Comparison of ENCODE assay signal across 16 cellular contexts in the genomic region with DNA sequence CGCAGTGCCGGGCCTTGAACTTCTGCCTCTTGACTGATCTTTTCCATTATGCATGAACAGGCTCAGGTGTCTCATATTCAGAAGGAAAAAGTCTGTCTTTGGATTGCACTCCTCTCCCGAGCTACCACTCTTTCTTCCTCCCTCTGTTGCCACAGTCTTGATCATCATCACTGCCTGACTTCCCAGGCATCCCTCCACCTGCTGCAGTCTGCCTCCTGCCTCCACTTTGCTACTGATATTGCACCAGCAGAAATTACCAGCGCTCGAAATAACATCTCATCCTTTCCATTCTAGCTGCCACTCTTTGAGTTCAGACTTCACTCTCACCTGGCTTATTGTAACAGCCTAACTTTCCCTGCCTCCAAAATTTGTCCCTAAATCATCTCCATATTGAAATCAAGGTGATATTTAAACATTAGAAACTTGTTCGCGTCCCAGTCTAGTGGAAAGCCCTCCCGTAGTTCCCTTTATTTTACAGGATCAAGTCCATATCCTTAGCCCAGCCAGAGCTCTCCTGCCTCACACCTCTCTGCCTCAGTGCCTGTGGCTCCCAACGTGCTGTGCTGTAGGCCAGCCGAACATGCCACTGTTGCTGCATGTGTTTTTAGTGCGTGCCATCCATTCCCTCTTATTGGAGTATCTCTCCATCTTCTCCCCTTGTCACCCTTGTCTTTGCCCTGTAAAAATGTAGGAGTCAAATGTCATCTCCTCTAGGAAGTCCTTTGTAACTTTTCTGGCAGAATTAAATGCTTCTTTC. TPM values are rescaled to one million over a fixed set of nuclear protein-coding genes. Genes with fewer than 3 reads are reported as not detected.
DNase-seq lines count a peak whose midpoint lies in the region; ATAC-seq and TF ChIP-seq lines count a peak whose summit lies in the region.
"Had no signal": no experiment of that assay in that cellular context is flagged by ENCODE, and none has a peak within 500 bp of the region (broad histone marks: within the 10 kb centered on the region; RNA-seq: fewer than 3 reads in every experiment).

No MANE protein-coding gene starts in this region.

- peak overlapping the region; percentile 69 for H3K27ac Mint-ChIP-seq in stimulated activated naive CD8-positive, alpha-beta T cell treated with anti-CD3 and anti-CD28 coated beads, Interleukin-15, Interleukin-2, amounts not matched to agents 100 ng/mL and 50 ng/mL, for 24 hours
- peak overlapping the region; percentile 48 for H3K27ac Mint-ChIP-seq in activated CD8-positive, alpha-beta T cell treated with anti-CD3 and anti-CD28 coated beads, Interleukin-2, amount 10 ng/mL, durations not matched to agents 7 days and 5 days

- no peak overlapping the region for H3K4me3 Mint-ChIP-seq in stimulated activated naive CD8-positive, alpha-beta T cell treated with anti-CD3 and anti-CD28 coated beads, Interleukin-15, Interleukin-2, amounts not matched to agents 100 ng/mL and 50 ng/mL, for 24 hours
- no peak overlapping the region for H3K4me3 Mint-ChIP-seq in activated CD8-positive, alpha-beta T cell treated with anti-CD3 and anti-CD28 coated beads, Interleukin-2, amount 10 ng/mL, durations not matched to agents 7 days and 5 days
- H3K4me3 Mint-ChIP-seq: nephron had no signal

- intact Hi-C loops in uterus (cut with DNase I; ENCODE audit: low total_unique reads): no loop called here

- H3K4me3 ChIP-seq in mesodermal cell (ENCODE audit: extremely low read depth, insufficient read depth, low read length, poor library complexity, severe bottlenecking): no peak overlapping the region
- no peak overlapping the region for H3K4me3 ChIP-seq in uterus
- H3K4me3 ChIP-seq: breast epithelium, lower lobe of right lung had no signal

- H3K27me3 Mint-ChIP-seq in stimulated activated naive CD8-positive, alpha-beta T cell treated with anti-CD3 and anti-CD28 coated beads, Interleukin-15, Interleukin-2, amounts not matched to agents 100 ng/mL and 50 ng/mL, for 24 hours: no peaks in the 10 kb centered on the region
- H3K27me3 Mint-ChIP-seq in activated CD8-positive, alpha-beta T cell treated with anti-CD3 and anti-CD28 coated beads, Interleukin-2, amount 10 ng/mL, durations not matched to agents 7 days and 5 days (ENCODE audit: low read depth): no peaks in the 10 kb centered on the region

- TF ChIP-seq POLR2A in uterus (IDR thresholded peaks at IDR 0.05): no peak

- H3K27ac ChIP-seq in mesodermal cell (ENCODE audit: low read depth, low read length, severe bottlenecking): peak overlapping the region; percentile 36
- H3K27ac ChIP-seq in uterus: no peak overlapping the region
- H3K27ac ChIP-seq: breast epithelium, lower lobe of right lung had no signal

- POLR2A ChIA-PET in activated CD8-positive, alpha-beta T cell treated with anti-CD3 and anti-CD28 coated beads, Interleukin-2, amount 10 ng/mL, durations not matched to agents 7 days and 5 days (lab: Charles Lee): no interaction called here

- no peaks in the 10 kb centered on the region for H3K9me3 Mint-ChIP-seq in stimulated activated naive CD8-positive, alpha-beta T cell treated with anti-CD3 and anti-CD28 coated beads, Interleukin-15, Interleukin-2, amounts not matched to agents 100 ng/mL and 50 ng/mL, for 24 hours
- H3K9me3 Mint-ChIP-seq in activated CD8-positive, alpha-beta T cell treated with anti-CD3 and anti-CD28 coated beads, Interleukin-2, amount 10 ng/mL, durations not matched to agents 7 days and 5 days (ENCODE audit: insufficient read depth): no peaks in the 10 kb centered on the region
- H3K9me3 Mint-ChIP-seq: nephron had no signal

- H3K4me1 ChIP-seq in mesodermal cell (ENCODE audit: control insufficient read depth, insufficient read depth, low read length, poor library complexity, severe bottlenecking) (no peaks in the 10 kb centered on the region), uterus (no peaks in the 10 kb centered on the region)
- H3K4me1 ChIP-seq: breast epithelium, lower lobe of right lung had no signal

- H3K36me3 ChIP-seq in mesodermal cell (ENCODE audit: control insufficient read depth, insufficient read depth, low read length) (peaks cover 93% of the 10 kb centered on the region), uterus (no peaks in the 10 kb centered on the region)
- H3K36me3 ChIP-seq: breast epithelium had no signal

- DNase-seq in stimulated activated naive CD8-positive, alpha-beta T cell treated with anti-CD3 and anti-CD28 coated beads, Interleukin-15, Interleukin-2, amounts not matched to agents 100 U/mL and 50 U/mL, for 24 hours: no peak
- DNase-seq in activated CD8-positive, alpha-beta T cell treated with anti-CD3 and anti-CD28 coated beads, Interleukin-2, amount 10 ng/mL, durations not matched to agents 7 days and 5 days: no peak
- DNase-seq in GM19240 (ENCODE audit: insufficient read length, low spot score) (no peak), uterus (no peak), A172 (ENCODE audit: low spot score) (no peak)
- no peak for DNase-seq in central memory CD4-positive, alpha-beta T cell
- DNase-seq: activated gamma-delta T cell treated with Interleukin-2 at 50 U/mL for 16 hours, lower lobe of right lung, NCI-H187, NCI-H510A treated with DMSO at 0.1 percent for 48 hours, retina, T1000 had no signal

- 88% methylated on average over 10 of the region's 11 CpGs for WGBS in mesodermal cell (ENCODE audit: insufficient coverage in 2 of 2), 2 experiments

- H3K9me3 ChIP-seq in mesodermal cell (ENCODE audit: control insufficient read depth, low read length) (no peaks in the 10 kb centered on the region), uterus (no peaks in the 10 kb centered on the region)
- H3K9me3 ChIP-seq: breast epithelium, lower lobe of right lung had no signal

- CTCF ChIA-PET in activated CD8-positive, alpha-beta T cell treated with anti-CD3 and anti-CD28 coated beads, Interleukin-2, amount 10 ng/mL, durations not matched to agents 7 days and 5 days (lab: Charles Lee): interaction anchor here (0.6 to 3.1 kb wide), 3 partner anchors 11 to 182 kb away, joined by 3 to 12 read pairs (median 3); no protein-coding TSS in a partner anchor

- H3K27me3 ChIP-seq in uterus: no peaks in the 10 kb centered on the region
- H3K27me3 ChIP-seq: breast epithelium had no signal

- H3K36me3 Mint-ChIP-seq in stimulated activated naive CD8-positive, alpha-beta T cell treated with anti-CD3 and anti-CD28 coated beads, Interleukin-15, Interleukin-2, amounts not matched to agents 100 ng/mL and 50 ng/mL, for 24 hours (ENCODE audit: low read depth): peaks cover 79% of the 10 kb centered on the region
- H3K36me3 Mint-ChIP-seq in activated CD8-positive, alpha-beta T cell treated with anti-CD3 and anti-CD28 coated beads, Interleukin-2, amount 10 ng/mL, durations not matched to agents 7 days and 5 days (ENCODE audit: low read depth): peaks cover 65% of the 10 kb centered on the region

- no peak for ATAC-seq in stimulated activated naive CD8-positive, alpha-beta T cell treated with anti-CD3 and anti-CD28 coated beads, Interleukin-15, Interleukin-2, amounts not matched to agents 100 U/mL and 50 U/mL, for 24 hours
- ATAC-seq in activated CD8-positive, alpha-beta T cell treated with anti-CD3 and anti-CD28 coated beads, Interleukin-2, amount 10 ng/mL, durations not matched to agents 7 days and 5 days: no peak
- ATAC-seq: lower lobe of right lung had no signal

- TF ChIP-seq CTCF in uterus (IDR thresholded peaks at IDR 0.05): no peak

- H3K4me1 Mint-ChIP-seq in stimulated activated naive CD8-positive, alpha-beta T cell treated with anti-CD3 and anti-CD28 coated beads, Interleukin-15, Interleukin-2, amounts not matched to agents 100 ng/mL and 50 ng/mL, for 24 hours (ENCODE audit: low read depth): peaks cover 3% of the 10 kb centered on the region
- H3K4me1 Mint-ChIP-seq in activated CD8-positive, alpha-beta T cell treated with anti-CD3 and anti-CD28 coated beads, Interleukin-2, amount 10 ng/mL, durations not matched to agents 7 days and 5 days (ENCODE audit: low read depth): no peaks in the 10 kb centered on the region

RNA-seq across cellular contexts. Expression of a gene that starts 39.9 kb away (rescaled TPM):
- 100 to 1,000 TPM in 1 of 2 experiments, 10 to 100 TPM in 1; 97.2 to 105 TPM for total RNA-seq in activated CD8-positive, alpha-beta T cell treated with anti-CD3 and anti-CD28 coated beads, Interleukin-2, amount 10 ng/mL, durations not matched to agents 7 days and 5 days
- polyA plus RNA-seq in mesodermal cell (2013, experiment 1 of 2): 71.2 TPM
- 66.1 TPM for polyA plus RNA-seq in mesodermal cell (2013, experiment 2 of 2)
- total RNA-seq in uterus: 10 to 100 TPM; 24.7 to 69.8 (median 52.3) TPM
- 162 and 167 TPM in 2 replicates for total RNA-seq in A172 (2014; rRNA removed; shearing (Covaris generic))

RNA-seq across cellular contexts. Expression of a gene that starts 40.5 kb away (rescaled TPM):
- total RNA-seq in activated CD8-positive, alpha-beta T cell treated with anti-CD3 and anti-CD28 coated beads, Interleukin-2, amount 10 ng/mL, durations not matched to agents 7 days and 5 days: 10 to 100 TPM; 47.2 TPM
- polyA plus RNA-seq in mesodermal cell (2013, experiment 1 of 2): 51.3 TPM
- polyA plus RNA-seq in mesodermal cell (2013, experiment 2 of 2): 52.7 TPM
- total RNA-seq in uterus: 10 to 100 TPM; 38.7 to 78.8 (median 46.9) TPM
- 73.2 and 103 TPM in 2 replicates for total RNA-seq in A172 (2014; rRNA removed; shearing (Covaris generic))

RNA-seq across cellular contexts. Expression of a gene that starts 59.4 kb away (rescaled TPM):
- total RNA-seq in activated CD8-positive, alpha-beta T cell treated with anti-CD3 and anti-CD28 coated beads, Interleukin-2, amount 10 ng/mL, durations not matched to agents 7 days and 5 days: 100 to 1,000 TPM; 178 to 181 TPM
- 220 TPM for polyA plus RNA-seq in mesodermal cell (2013, experiment 1 of 2)
- polyA plus RNA-seq in mesodermal cell (2013, experiment 2 of 2): 228 TPM
- 10 to 100 TPM; 49.2 to 98.4 (median 80.7) TPM for total RNA-seq in uterus
- 520 and 582 TPM in 2 replicates for total RNA-seq in A172 (2014; rRNA removed; shearing (Covaris generic))
